ENCODE assay signal across 11 cellular contexts in genomic region chr2:9838391-9838790, GRCh38.
"Had no signal": no experiment of that assay in that cellular context is flagged by ENCODE, and none has a peak within 500 bp of the region (broad histone marks: within the 10 kb centered on the region; RNA-seq: fewer than 3 reads in every experiment).

No MANE protein-coding gene starts in this region.

- H3K27ac Mint-ChIP-seq: GM23338, H9, HFFc6 had no signal

- ATAC-seq: GM23338, HCT116 had no signal

- H2AFZ ChIP-seq: GM23248, GM23338 had no signal

- H3K9me3 Mint-ChIP-seq: GM23338, H9, HFFc6 had no signal

- FAIRE-seq: H1, H54 had no signal

- H3K36me3 ChIP-seq: HAP-1 had no signal

- H3K4me3 Mint-ChIP-seq: GM23338, H9, HFFc6 had no signal

- H3K4me1 ChIP-seq: HAP-1 had no signal

- DNase-seq: GM23248, GOT3, H7, H9, HCEC 1CT, HFFc6 had no signal

- H3K27ac ChIP-seq: GM23248 had no signal

- H3K4me2 ChIP-seq: GM23338 had no signal

- H3K9me3 ChIP-seq: HAP-1 had no signal

- H3K9ac ChIP-seq: GM23248 had no signal

- H3K4me1 Mint-ChIP-seq: GM23338 had no signal

- H3K4me3 ChIP-seq: GM23248, GM23338, HAP-1 had no signal
